ENCODE assay signal across 8 cellular contexts in the genomic region with DNA sequence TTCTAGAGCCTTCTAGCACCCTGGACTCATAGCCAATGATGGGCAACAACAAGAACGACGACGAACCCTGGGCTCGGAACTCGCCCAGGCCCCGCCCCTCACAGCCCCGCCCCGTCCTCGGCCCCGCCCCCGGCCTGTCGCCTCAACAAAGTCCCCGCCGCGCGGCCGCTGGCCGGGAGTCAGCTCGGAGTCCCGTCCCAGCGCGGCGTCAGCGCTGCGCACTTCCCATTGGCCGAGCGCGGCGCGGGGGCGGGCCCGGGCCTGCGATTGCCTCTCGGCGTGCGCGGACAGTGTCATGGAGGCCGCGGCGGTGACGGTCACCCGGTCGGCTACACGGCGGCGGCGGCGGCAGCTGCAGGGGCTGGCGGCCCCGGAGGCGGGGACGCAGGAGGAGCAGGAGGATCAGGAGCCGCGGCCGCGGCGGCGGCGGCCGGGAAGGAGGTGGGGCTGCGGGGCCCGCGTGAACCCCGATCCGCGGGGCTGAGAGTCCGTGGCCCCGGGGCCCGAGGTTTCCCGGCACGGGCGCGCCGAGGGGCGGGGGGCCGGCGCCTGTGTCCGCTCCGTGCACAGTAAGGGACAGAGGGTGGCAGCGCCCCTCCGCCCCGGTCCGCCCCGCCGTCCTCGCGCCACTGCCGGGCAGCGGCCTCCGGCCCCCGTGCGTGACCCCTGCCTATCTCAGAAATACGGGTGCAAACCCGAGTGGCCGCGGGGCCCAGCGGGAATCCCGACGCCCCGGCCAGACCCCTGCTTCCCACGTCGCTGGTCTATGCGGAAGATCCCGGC. TPM values are rescaled to one million over a fixed set of nuclear protein-coding genes. Genes with fewer than 3 reads are reported as not detected.
DNase-seq lines count a peak whose midpoint lies in the region; ATAC-seq and TF ChIP-seq lines count a peak whose summit lies in the region.

A gene with protein sequence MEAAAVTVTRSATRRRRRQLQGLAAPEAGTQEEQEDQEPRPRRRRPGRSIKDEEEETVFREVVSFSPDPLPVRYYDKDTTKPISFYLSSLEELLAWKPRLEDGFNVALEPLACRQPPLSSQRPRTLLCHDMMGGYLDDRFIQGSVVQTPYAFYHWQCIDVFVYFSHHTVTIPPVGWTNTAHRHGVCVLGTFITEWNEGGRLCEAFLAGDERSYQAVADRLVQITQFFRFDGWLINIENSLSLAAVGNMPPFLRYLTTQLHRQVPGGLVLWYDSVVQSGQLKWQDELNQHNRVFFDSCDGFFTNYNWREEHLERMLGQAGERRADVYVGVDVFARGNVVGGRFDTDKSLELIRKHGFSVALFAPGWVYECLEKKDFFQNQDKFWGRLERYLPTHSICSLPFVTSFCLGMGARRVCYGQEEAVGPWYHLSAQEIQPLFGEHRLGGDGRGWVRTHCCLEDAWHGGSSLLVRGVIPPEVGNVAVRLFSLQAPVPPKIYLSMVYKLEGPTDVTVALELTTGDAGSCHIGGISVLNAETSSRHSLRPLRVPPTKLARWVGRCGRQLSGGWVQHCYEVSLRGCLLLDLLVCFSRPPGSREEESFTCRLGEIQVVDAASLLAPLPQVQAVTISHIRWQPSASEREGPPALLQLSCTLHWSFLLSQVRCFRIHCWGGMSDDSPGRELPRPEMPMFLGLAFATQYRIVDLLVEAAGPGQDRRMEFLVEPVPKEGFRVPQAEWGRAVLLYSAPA (plus strand): TSS at position 175 of the 783 bp plus-strand sequence. CDS start 121 bp downstream, at position 296.

- H3K9me2 ChIP-seq in PC-9 (ENCODE audit: insufficient read depth): no peaks in the 10 kb centered on the region

- BruUV-seq in PC-9 (replicated peaks; lab: Mats Ljungman, UMichigan): no TSS peak

- TF ChIP-seq RAD21 in Ishikawa (IDR thresholded peaks at IDR 0.05; ENCODE audit: low read depth): no peak

- no peaks in the 10 kb centered on the region for H3K36me3 ChIP-seq in PC-9 (ENCODE audit: low read depth)
- peaks cover 6% of the 10 kb centered on the region in 2 donors for H3K36me3 ChIP-seq in esophagus (ENCODE audit: control insufficient read depth in 2 of 2, insufficient read depth in 2 of 2, low read length in 1 of 2)
- peaks cover 6 to 13% of the 10 kb centered on the region in 2 donors for H3K36me3 ChIP-seq in mucosa of rectum (ENCODE audit: control insufficient read depth in 2 of 2, insufficient read depth in 2 of 2, low read length in 2 of 2)

- H3K4me1 ChIP-seq in PC-9 (replicated peaks; ENCODE audit: insufficient read depth) (peaks cover 17% of the 10 kb centered on the region), esophagus (ENCODE audit: control insufficient read depth in 2 of 2, insufficient read depth in 2 of 2, low read length in 1 of 2) (no peaks in the 10 kb centered on the region), mucosa of rectum (ENCODE audit: control insufficient read depth in 2 of 2, insufficient read depth in 2 of 2, low read length in 2 of 2) (peaks cover 31 to 32% of the 10 kb centered on the region in 2 donors)

- no peak within 1 kb of the TSS for H3K27ac ChIP-seq in PC-9
- H3K27ac ChIP-seq in esophagus (ENCODE audit: low read depth in 2 of 2, low read length in 1 of 2): peak within 1 kb of the TSS; percentile 82 to 89
- H3K27ac ChIP-seq in mucosa of rectum (ENCODE audit: low read depth in 2 of 2, low read length in 2 of 2): peak within 1 kb of the TSS; percentile 91 to 92

- H3K9ac ChIP-seq in mucosa of rectum (ENCODE audit: low read depth in 1 of 2, low read length in 2 of 2): peak within 1 kb of the TSS; percentile 76 to 85

- intact Hi-C loops in PC-9 (cut with micrococcal nuclease; ENCODE audit: unreplicated experiment): no loop called here

- H2AFZ ChIP-seq in PC-9: peak within 1 kb of the TSS; percentile 82

- no peaks in the 10 kb centered on the region for H4K20me1 ChIP-seq in PC-9 (ENCODE audit: insufficient read depth)

- ATAC-seq in GM21576 (IDR thresholded peaks at IDR 0.05; ENCODE audit: unreplicated experiment): peak; percentile 78

- TF ChIP-seq EP300 in Ishikawa (IDR thresholded peaks at IDR 0.05; ENCODE audit: borderline replicate concordance): no peak

- H3K79me2 ChIP-seq in PC-9 (ENCODE audit: low read depth): no peaks in the 10 kb centered on the region

- H3K27me3 ChIP-seq in PC-9 (ENCODE audit: insufficient read depth, low read depth): no peaks in the 10 kb centered on the region
- no peaks in the 10 kb centered on the region for H3K27me3 ChIP-seq in esophagus (ENCODE audit: control insufficient read depth in 1 of 2, insufficient read depth in 2 of 2, low read length in 2 of 2)
- H3K27me3 ChIP-seq in mucosa of rectum (ENCODE audit: control insufficient read depth in 2 of 2, insufficient read depth in 2 of 2, low read length in 2 of 2): no peaks in the 10 kb centered on the region

- DNase-seq in DMS 273 (lab: John Stamatoyannopoulos, UW; ENCODE audit: unreplicated experiment) (peak; percentile 96), PC-9 (peak; percentile 77 to 95)
- DNase-seq in activated T-cell treated with anti-CD3 and anti-CD28 coated beads, Interleukin-2, amount 50 U/mL, for 1 hour: peak; percentile 91
- peak; percentile 89 for DNase-seq in stimulated activated CD8-positive, alpha-beta memory T cell treated with anti-CD3 and anti-CD28 coated beads, Interleukin-4, amount 100 ng/mL, for 24 hours (ENCODE audit: low read depth)

- no peak for TF ChIP-seq CTCF in PC-9 (conservative IDR thresholded peaks at IDR 0.05)

- CTCF ChIA-PET in PC-9 (lab: Charles Lee): interaction anchor here (0.6 to 0.8 kb wide), 4 partner anchors 8 to 634 kb away, joined by 3 to 11 read pairs (median 6); no protein-coding TSS in a partner anchor

- H3K9me3 ChIP-seq in PC-9 (ENCODE audit: insufficient read depth, low read depth) (no peaks in the 10 kb centered on the region), esophagus (ENCODE audit: control insufficient read depth in 2 of 2, insufficient read depth in 1 of 2, low read depth in 1 of 2, low read length in 1 of 2) (no peaks in the 10 kb centered on the region), mucosa of rectum (ENCODE audit: control insufficient read depth in 2 of 2, low read length in 2 of 2) (no peaks in the 10 kb centered on the region)

- 1% methylated on average over 66 to 104 of the region's 104 CpGs for WGBS in esophagus, 2 donors

- H3K4me2 ChIP-seq in PC-9: peak within 1 kb of the TSS; percentile 85

- POLR2A ChIA-PET in PC-9 (lab: Charles Lee; ENCODE audit: unreplicated experiment): interaction anchor here (0.5 to 0.7 kb wide), 4 partner anchors 65 to 1054 kb away, joined by 4 to 6 read pairs (median 6); no protein-coding TSS in a partner anchor

- peak within 1 kb of the TSS; percentile 69 for H3K4me3 ChIP-seq in PC-9
- H3K4me3 ChIP-seq in esophagus (ENCODE audit: low read depth in 1 of 2, low read length in 2 of 2): peak within 1 kb of the TSS; percentile 76 to 78
- H3K4me3 ChIP-seq in mucosa of rectum (ENCODE audit: low read length in 2 of 2): peak within 1 kb of the TSS; percentile 73 to 82

- H3F3A ChIP-seq in PC-9 (ENCODE audit: insufficient read depth, low read depth): peaks cover 9% of the 10 kb centered on the region; the same call in 1 of the 2 replicates

TF ChIP-seq in Ishikawa, 13 proteins besides CTCF, POLR2A, EP300 and RAD21 (continues in another document):
- TF ChIP-seq CREB1 (IDR thresholded peaks at IDR 0.05; ENCODE audit: low read depth) (no peak), NFIC (IDR thresholded peaks at IDR 0.05) (no peak), ZBTB7A (IDR thresholded peaks at IDR 0.05; ENCODE audit: low read depth) (no peak), TCF12 (IDR thresholded peaks at IDR 0.05; ENCODE audit: low read depth) (peak; percentile 25; the same call in 1 of the 2 replicates), YY1 (IDR thresholded peaks at IDR 0.05; ENCODE audit: low read depth) (peak; percentile 85), FOXM1 (IDR thresholded peaks at IDR 0.05; ENCODE audit: borderline replicate concordance, low read depth) (no peak), TEAD4 (IDR thresholded peaks at IDR 0.05) (peak; percentile 3; the same call in 1 of the 2 replicates), TAF1 (IDR thresholded peaks at IDR 0.05; ENCODE audit: low read depth) (peak; percentile 83), CEBPB (IDR thresholded peaks at IDR 0.05) (no peak)
- TF ChIP-seq, protein P1, sequence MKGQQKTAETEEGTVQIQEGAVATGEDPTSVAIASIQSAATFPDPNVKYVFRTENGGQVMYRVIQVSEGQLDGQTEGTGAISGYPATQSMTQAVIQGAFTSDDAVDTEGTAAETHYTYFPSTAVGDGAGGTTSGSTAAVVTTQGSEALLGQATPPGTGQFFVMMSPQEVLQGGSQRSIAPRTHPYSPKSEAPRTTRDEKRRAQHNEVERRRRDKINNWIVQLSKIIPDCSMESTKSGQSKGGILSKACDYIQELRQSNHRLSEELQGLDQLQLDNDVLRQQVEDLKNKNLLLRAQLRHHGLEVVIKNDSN (IDR thresholded peaks at IDR 0.05): no peak; the same call in 1 of the 2 replicates
- TF ChIP-seq, protein P2, sequence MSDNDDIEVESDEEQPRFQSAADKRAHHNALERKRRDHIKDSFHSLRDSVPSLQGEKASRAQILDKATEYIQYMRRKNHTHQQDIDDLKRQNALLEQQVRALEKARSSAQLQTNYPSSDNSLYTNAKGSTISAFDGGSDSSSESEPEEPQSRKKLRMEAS (IDR thresholded peaks at IDR 0.05): peak; percentile 76
- TF ChIP-seq, protein P3, sequence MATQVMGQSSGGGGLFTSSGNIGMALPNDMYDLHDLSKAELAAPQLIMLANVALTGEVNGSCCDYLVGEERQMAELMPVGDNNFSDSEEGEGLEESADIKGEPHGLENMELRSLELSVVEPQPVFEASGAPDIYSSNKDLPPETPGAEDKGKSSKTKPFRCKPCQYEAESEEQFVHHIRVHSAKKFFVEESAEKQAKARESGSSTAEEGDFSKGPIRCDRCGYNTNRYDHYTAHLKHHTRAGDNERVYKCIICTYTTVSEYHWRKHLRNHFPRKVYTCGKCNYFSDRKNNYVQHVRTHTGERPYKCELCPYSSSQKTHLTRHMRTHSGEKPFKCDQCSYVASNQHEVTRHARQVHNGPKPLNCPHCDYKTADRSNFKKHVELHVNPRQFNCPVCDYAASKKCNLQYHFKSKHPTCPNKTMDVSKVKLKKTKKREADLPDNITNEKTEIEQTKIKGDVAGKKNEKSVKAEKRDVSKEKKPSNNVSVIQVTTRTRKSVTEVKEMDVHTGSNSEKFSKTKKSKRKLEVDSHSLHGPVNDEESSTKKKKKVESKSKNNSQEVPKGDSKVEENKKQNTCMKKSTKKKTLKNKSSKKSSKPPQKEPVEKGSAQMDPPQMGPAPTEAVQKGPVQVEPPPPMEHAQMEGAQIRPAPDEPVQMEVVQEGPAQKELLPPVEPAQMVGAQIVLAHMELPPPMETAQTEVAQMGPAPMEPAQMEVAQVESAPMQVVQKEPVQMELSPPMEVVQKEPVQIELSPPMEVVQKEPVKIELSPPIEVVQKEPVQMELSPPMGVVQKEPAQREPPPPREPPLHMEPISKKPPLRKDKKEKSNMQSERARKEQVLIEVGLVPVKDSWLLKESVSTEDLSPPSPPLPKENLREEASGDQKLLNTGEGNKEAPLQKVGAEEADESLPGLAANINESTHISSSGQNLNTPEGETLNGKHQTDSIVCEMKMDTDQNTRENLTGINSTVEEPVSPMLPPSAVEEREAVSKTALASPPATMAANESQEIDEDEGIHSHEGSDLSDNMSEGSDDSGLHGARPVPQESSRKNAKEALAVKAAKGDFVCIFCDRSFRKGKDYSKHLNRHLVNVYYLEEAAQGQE (IDR thresholded peaks at IDR 0.05; ENCODE audit: low read depth): no peak

RNA-seq across cellular contexts. Expression of the gene that starts here (rescaled TPM):
- total RNA-seq in PC-9 (2021): 15.7 and 19.5 TPM in 2 replicates
- polyA plus RNA-seq in esophagus: 10 to 100 TPM; 10.6 to 31.7 TPM
